In genomic region chr10:52030975-52031374, GRCh38 we compare ENCODE assay signal across 18 cellular contexts.
DNase-seq lines count a peak whose midpoint lies in the region; ATAC-seq and TF ChIP-seq lines count a peak whose summit lies in the region.
"Had no signal": no experiment of that assay in that cellular context is flagged by ENCODE, and none has a peak within 500 bp of the region (broad histone marks: within the 10 kb centered on the region; RNA-seq: fewer than 3 reads in every experiment).

No MANE protein-coding gene starts in this region.

- H3K4me1 ChIP-seq in HUES48 (ENCODE audit: control insufficient read depth, insufficient read depth, low read length) (peaks cover 33% of the 10 kb centered on the region), IMR-90 (ENCODE audit: control insufficient read depth, insufficient read depth, low read length) (peaks cover 6% of the 10 kb centered on the region), osteoblast (ENCODE audit: insufficient read depth, low read length) (no peaks in the 10 kb centered on the region)
- H3K4me1 ChIP-seq: BE2C, BLaER1 had no signal

- H3K79me1 ChIP-seq in IMR-90 (ENCODE audit: low read depth in 1 of 2, low read length in 2 of 2), result no peaks in the 10 kb centered on the region

- ATAC-seq in IMR-90 (ENCODE audit: low read depth), result no peak
- ATAC-seq in GM19397 (IDR thresholded peaks at IDR 0.05; ENCODE audit: unreplicated experiment), result no peak

- no peak overlapping the region for H3K4ac ChIP-seq in IMR-90 (ENCODE audit: low read depth, low read length)

- no peak overlapping the region for H3K56ac ChIP-seq in IMR-90 (ENCODE audit: extremely low read depth, insufficient read depth, low read length)

- H3K36me3 ChIP-seq in HUES48 (ENCODE audit: control insufficient read depth, insufficient read depth, low read length) (peaks cover 45% of the 10 kb centered on the region), IMR-90 (ENCODE audit: control insufficient read depth, insufficient read depth, low read length) (no peaks in the 10 kb centered on the region), osteoblast (ENCODE audit: insufficient read depth, low read length) (no peaks in the 10 kb centered on the region)
- H3K36me3 ChIP-seq: BE2C, BLaER1 had no signal

- CTCF ChIA-PET in IMR-90 (lab: Yijun Ruan, JAX), result no interaction called here

- TF ChIP-seq POLR2A in IMR-90 (IDR thresholded peaks at IDR 0.05; ENCODE audit: low read depth, low read length), result no peak

- no peaks in the 10 kb centered on the region for H3K9me3 ChIP-seq in HUES48 (ENCODE audit: control insufficient read depth, insufficient read depth, low read length)
- no peaks in the 10 kb centered on the region for H3K9me3 ChIP-seq in IMR-90 (ENCODE audit: control insufficient read depth, insufficient read depth, low read length)
- no peaks in the 10 kb centered on the region for H3K9me3 ChIP-seq in osteoblast (ENCODE audit: low read depth, low read length)
- H3K9me3 ChIP-seq: BE2C, BLaER1 had no signal

- H2BK5ac ChIP-seq in IMR-90 (ENCODE audit: low read depth, low read length, poor library complexity, severe bottlenecking), result peak overlapping the region; percentile 38

- no peak overlapping the region for H4K8ac ChIP-seq in IMR-90 (ENCODE audit: low read depth in 2 of 2, low read length in 2 of 2)

- H3K27ac ChIP-seq in HUES48 (ENCODE audit: low read depth, low read length), result peak overlapping the region; percentile 16
- H3K27ac ChIP-seq in IMR-90 (ENCODE audit: insufficient read depth, low read length), result no peak overlapping the region
- no peak overlapping the region for H3K27ac ChIP-seq in osteoblast (ENCODE audit: low read depth, low read length)
- H3K27ac ChIP-seq: BLaER1 had no signal

- H2AFZ ChIP-seq in IMR-90 (replicated peaks; ENCODE audit: low read length, poor library complexity) (no peak overlapping the region), osteoblast (ENCODE audit: low read length) (no peak overlapping the region)

- WGBS in IMR-90 (ENCODE audit: extremely low coverage in 2 of 2, insufficient read length in 1 of 2), 2 experiments, result no CpG with 5 or more reads among the region's 1 CpG

- H2AK9ac ChIP-seq in IMR-90 (replicated peaks; ENCODE audit: low read depth, low read length, poor library complexity), result no peak overlapping the region

- no peak for TF ChIP-seq RAD21 in IMR-90 (IDR thresholded peaks at IDR 0.05; ENCODE audit: low read length)

- H3K27me3 ChIP-seq in HUES48 (ENCODE audit: control insufficient read depth, insufficient read depth, low read length), result no peaks in the 10 kb centered on the region
- H3K27me3 ChIP-seq in IMR-90 (ENCODE audit: control insufficient read depth, insufficient read depth, low read length), result no peaks in the 10 kb centered on the region
- H3K27me3 ChIP-seq in osteoblast (ENCODE audit: insufficient read depth, low read length), result no peaks in the 10 kb centered on the region
- H3K27me3 ChIP-seq: BE2C, BLaER1 had no signal

- H3K4me3 ChIP-seq in HUES48 (ENCODE audit: low read depth, low read length), result no peak overlapping the region
- no peak overlapping the region for H3K4me3 ChIP-seq in IMR-90 (ENCODE audit: insufficient read depth, low read depth, low read length)
- no peak overlapping the region for H3K4me3 ChIP-seq in osteoblast (ENCODE audit: insufficient read depth, low read length)
- H3K4me3 ChIP-seq: BLaER1 had no signal

- H3K9ac ChIP-seq in HUES48 (ENCODE audit: low read depth, low read length) (no peak overlapping the region), IMR-90 (ENCODE audit: low read depth, low read length) (no peak overlapping the region)
- H3K9ac ChIP-seq: BLaER1 had no signal

- H3K9me1 ChIP-seq in IMR-90 (ENCODE audit: insufficient read depth, low read length), result no peaks in the 10 kb centered on the region

- H4K20me1 ChIP-seq in IMR-90 (ENCODE audit: insufficient read depth, low read length) (no peaks in the 10 kb centered on the region; the same call in 1 of the 2 replicates), osteoblast (ENCODE audit: insufficient read depth, low read length) (no peaks in the 10 kb centered on the region)
- H4K20me1 ChIP-seq: BLaER1 had no signal

- H2BK120ac ChIP-seq in IMR-90 (ENCODE audit: low read depth, low read length), result no peak overlapping the region

- intact Hi-C loops in IMR-90 (cut with micrococcal nuclease), result no loop called here

- no peak overlapping the region for H3K18ac ChIP-seq in IMR-90 (ENCODE audit: low read depth, low read length)

- TF ChIP-seq CTCF in IMR-90 (conservative IDR thresholded peaks at IDR 0.05; ENCODE audit: low read depth, low read length), result no peak
- TF ChIP-seq CTCF in osteoblast (IDR thresholded peaks at IDR 0.05; ENCODE audit: extremely low read depth, low read depth, low read length), result no peak

- no peak overlapping the region for H3K4me2 ChIP-seq in IMR-90 (ENCODE audit: low read depth, low read length)
- H3K4me2 ChIP-seq in osteoblast (ENCODE audit: insufficient read depth, low read length), result no peak overlapping the region
- H3K4me2 ChIP-seq: BLaER1 had no signal

- no peak overlapping the region for H4K5ac ChIP-seq in IMR-90 (ENCODE audit: low read depth, low read length)

- DNase-seq in IMR-90 (no peak), osteoblast (ENCODE audit: insufficient read length, low spot score, missing footprints) (peak; percentile 11), ecto neural progenitor cell (ENCODE audit: low spot score) (no peak), LoVo (ENCODE audit: low spot score) (no peak)
- DNase-seq: 8988T; ACHN; BE2C; C1 segment of cervical spinal cord; Calu3; CD4-positive, alpha-beta memory T cell; CD4-positive, CD25-positive, alpha-beta regulatory T cell; CD8-positive, alpha-beta memory T cell; COR-L47; DMS79 treated with DMSO at 0.1 percent for 48 hours; GF-D8 had no signal

- H2AK5ac ChIP-seq in IMR-90 (ENCODE audit: low read depth, low read length), result no peak overlapping the region

- POLR2A ChIA-PET in IMR-90 (lab: Charles Lee; ENCODE audit: unreplicated experiment), result no interaction called here

- no peak overlapping the region for H2BK15ac ChIP-seq in IMR-90 (ENCODE audit: low read depth, low read length)

- no peaks in the 10 kb centered on the region for H3K79me2 ChIP-seq in osteoblast (ENCODE audit: insufficient read depth, low read length)

- H4K91ac ChIP-seq in IMR-90 (ENCODE audit: insufficient read depth, low read depth, low read length), result no peak overlapping the region

- no peak overlapping the region for H2BK20ac ChIP-seq in IMR-90 (ENCODE audit: low read depth, low read length)

- in situ Hi-C loops in IMR-90 (cut with MboI; ENCODE audit: low sequenced_read_pairs), result no loop called here

- no peak overlapping the region for H3K14ac ChIP-seq in IMR-90 (replicated peaks; ENCODE audit: low read depth, low read length)

- dilution Hi-C loops in IMR-90 (cut with HindIII; ENCODE audit: low sequenced_read_pairs, unreplicated experiment), result no loop called here

- BruUV-seq in IMR-90 (replicated peaks; lab: Mats Ljungman, UMichigan), result no TSS peak

- no peak overlapping the region for H3K23ac ChIP-seq in IMR-90 (ENCODE audit: low read depth, low read length)

TF ChIP-seq in IMR-90, 13 proteins besides CTCF, POLR2A, EP300 and RAD21:
- TF ChIP-seq RCOR1 (IDR thresholded peaks at IDR 0.05; ENCODE audit: insufficient replicate concordance, low read length) (no peak), MXI1 (IDR thresholded peaks at IDR 0.05; ENCODE audit: borderline replicate concordance, low read depth, low read length) (no peak), RFX5 (IDR thresholded peaks at IDR 0.05; ENCODE audit: low read depth, low read length) (no peak), CHD1 (IDR thresholded peaks at IDR 0.05; ENCODE audit: low read depth, low read length) (no peak), NFE2L2 (IDR thresholded peaks at IDR 0.05; ENCODE audit: low read depth, low read length) (no peak), SMC3 (IDR thresholded peaks at IDR 0.05; ENCODE audit: low read depth, low read length) (no peak), FOS (IDR thresholded peaks at IDR 0.05; ENCODE audit: low read depth, low read length) (no peak), MAZ (IDR thresholded peaks at IDR 0.05; ENCODE audit: borderline replicate concordance, low read depth, low read length) (no peak), CEBPB (IDR thresholded peaks at IDR 0.05; ENCODE audit: low read depth, low read length) (no peak)
- TF ChIP-seq, protein P1, sequence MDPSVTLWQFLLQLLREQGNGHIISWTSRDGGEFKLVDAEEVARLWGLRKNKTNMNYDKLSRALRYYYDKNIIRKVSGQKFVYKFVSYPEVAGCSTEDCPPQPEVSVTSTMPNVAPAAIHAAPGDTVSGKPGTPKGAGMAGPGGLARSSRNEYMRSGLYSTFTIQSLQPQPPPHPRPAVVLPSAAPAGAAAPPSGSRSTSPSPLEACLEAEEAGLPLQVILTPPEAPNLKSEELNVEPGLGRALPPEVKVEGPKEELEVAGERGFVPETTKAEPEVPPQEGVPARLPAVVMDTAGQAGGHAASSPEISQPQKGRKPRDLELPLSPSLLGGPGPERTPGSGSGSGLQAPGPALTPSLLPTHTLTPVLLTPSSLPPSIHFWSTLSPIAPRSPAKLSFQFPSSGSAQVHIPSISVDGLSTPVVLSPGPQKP (IDR thresholded peaks at IDR 0.05; ENCODE audit: borderline replicate concordance, low read depth, low read length), result no peak
